In genomic region chr1:43493661-43494450, GRCh38 we compare ENCODE assay signal across 15 cellular contexts. TPM values are rescaled to one million over a fixed set of nuclear protein-coding genes. Genes with fewer than 3 reads are reported as not detected.
A peak's percentile ranks its signal among the peaks of the same experiment; 100 is the strongest.
DNase-seq lines count a peak whose midpoint lies in the region; ATAC-seq and TF ChIP-seq lines count a peak whose summit lies in the region.
"Had no signal": no experiment of that assay in that cellular context is flagged by ENCODE, and none has a peak within 500 bp of the region (broad histone marks: within the 10 kb centered on the region; RNA-seq: fewer than 3 reads in every experiment).

No MANE protein-coding gene starts in this region.

- H3K4me1 ChIP-seq in PC-3 (ENCODE audit: insufficient read depth, low read length) (peaks cover 22% of the 10 kb centered on the region), esophagus squamous epithelium (peaks cover 0 to 21% (median 0%) of the 10 kb centered on the region in 3 donors)
- H3K4me1 ChIP-seq: BE2C had no signal

- CTCF ChIA-PET in PC-3 (lab: Charles Lee): no interaction called here

- H3K9me3 Mint-ChIP-seq in nephron progenitor cell: peaks cover 36% of the 10 kb centered on the region

- DNase-seq in ELF-1 (ENCODE audit: low read depth, low spot score): peak; percentile 60
- DNase-seq in PC-3: no peak
- DNase-seq in fibroblast of villous mesenchyme (ENCODE audit: low read depth): peak; percentile 83
- DNase-seq in nephron progenitor cell: no peak
- DNase-seq in esophagus squamous epithelium (lab: John Stamatoyannopoulos, UW): no peak
- DNase-seq in NCI-H146 (lab: John Stamatoyannopoulos, UW): no peak
- no peak for DNase-seq in dermis blood vessel endothelial cell
- DNase-seq in ecto neural progenitor cell (ENCODE audit: low spot score): no peak
- DNase-seq: activated CD4-positive, alpha-beta T cell treated with anti-CD3 and anti-CD28 coated beads, Interleukin-2, amount 50 U/mL, for 48 hours; activated effector memory CD4-positive, alpha-beta T cell treated with Interleukin-2 at 50 U/mL for 16 hours; BE2C; PC-9; stimulated activated CD4-positive, alpha-beta T cell treated with anti-CD3 and anti-CD28 coated beads, Interleukin-4, amount 100 ng/mL, for 24 hours; stimulated activated naive CD4-positive, alpha-beta T cell treated with Interleukin-2 at 50 U/mL for 16 hours had no signal

- POLR2A ChIA-PET in PC-3 (lab: Charles Lee; ENCODE audit: unreplicated experiment): interaction anchor here (0.7 kb wide), 1 partner anchor 79 kb away, joined by 3 read pairs; no protein-coding TSS in a partner anchor

- no peaks in the 10 kb centered on the region for H3K27me3 ChIP-seq in PC-3 (ENCODE audit: low read length)
- H3K27me3 ChIP-seq in esophagus squamous epithelium: no peaks in the 10 kb centered on the region
- H3K27me3 ChIP-seq: BE2C had no signal

- 0 out of 2 replicates have a peak, but pooled peaks cover 4% of the 10 kb centered on the region for H3K9me3 ChIP-seq in PC-3 (ENCODE audit: low read length)
- peaks cover 0 to 5% (median 0%) of the 10 kb centered on the region in 3 donors for H3K9me3 ChIP-seq in esophagus squamous epithelium
- H3K9me3 ChIP-seq: BE2C had no signal

- H3K4me3 ChIP-seq in PC-3 (ENCODE audit: low read length): no peak overlapping the region
- H3K4me3 ChIP-seq in fibroblast of villous mesenchyme (ENCODE audit: low read depth, low read length): no peak overlapping the region
- H3K4me3 ChIP-seq in esophagus squamous epithelium: no peak overlapping the region
- H3K4me3 ChIP-seq: PC-9 had no signal

- no peak overlapping the region for H3K4me3 Mint-ChIP-seq in nephron progenitor cell

- no peaks in the 10 kb centered on the region for H4K20me1 ChIP-seq in PC-3 (ENCODE audit: low read length)

- no peak for TF ChIP-seq POLR2A in esophagus squamous epithelium (IDR thresholded peaks at IDR 0.05)

- peak overlapping the region; percentile 6 for H3K27ac Mint-ChIP-seq in nephron progenitor cell

- H3K4me2 ChIP-seq in PC-3 (ENCODE audit: low read length): no peak overlapping the region
- H3K4me2 ChIP-seq: PC-9 had no signal

- H3K79me2 ChIP-seq in PC-3 (ENCODE audit: low read length): no peaks in the 10 kb centered on the region

- peaks cover 4% of the 10 kb centered on the region for H3K36me3 Mint-ChIP-seq in nephron progenitor cell (ENCODE audit: low read depth)

- no peak overlapping the region for H3K9ac ChIP-seq in PC-3 (ENCODE audit: low read length)

- no peak for ATAC-seq in PC-3
- ATAC-seq: esophagus mucosa had no signal

- intact Hi-C loops in PC-3 (cut with micrococcal nuclease) (no loop called here), esophagus squamous epithelium (cut with DNase I) (no loop called here)

- H3F3A ChIP-seq in PC-3 (ENCODE audit: low read length, unreplicated experiment): no peaks in the 10 kb centered on the region

- TF ChIP-seq CTCF in PC-3 (conservative IDR thresholded peaks at IDR 0.05; ENCODE audit: low read depth, low read length): no peak
- no peak for TF ChIP-seq CTCF in fibroblast of villous mesenchyme (IDR thresholded peaks at IDR 0.05; ENCODE audit: insufficient read depth, low read depth, low read length)
- TF ChIP-seq CTCF in nephron progenitor cell (IDR thresholded peaks at IDR 0.05): no peak
- no peak for TF ChIP-seq CTCF in esophagus squamous epithelium (IDR thresholded peaks at IDR 0.05)

- H3K27ac ChIP-seq in PC-3 (ENCODE audit: low read length): no peak overlapping the region
- H3K27ac ChIP-seq in esophagus squamous epithelium: no peak overlapping the region
- H3K27ac ChIP-seq: PC-9 had no signal

- H3K4me1 Mint-ChIP-seq in nephron progenitor cell: peaks cover 8% of the 10 kb centered on the region

- BruUV-seq in PC-3 (replicated peaks; lab: Mats Ljungman, UMichigan): no TSS peak

- H3K27me3 Mint-ChIP-seq in nephron progenitor cell (ENCODE audit: low read depth, poor library complexity): peaks cover 10% of the 10 kb centered on the region

- peak overlapping the region; percentile 21; the same call in 1 of the 2 replicates for H2AFZ ChIP-seq in PC-3 (ENCODE audit: low read length)
- H2AFZ ChIP-seq: PC-9 had no signal

- no peaks in the 10 kb centered on the region for H3K9me2 ChIP-seq in PC-3 (replicated peaks; ENCODE audit: low read length)

- 32 to 45% methylated on average over 11 of the region's 11 CpGs for WGBS in esophagus squamous epithelium, 2 donors

- H3K36me3 ChIP-seq in PC-3 (ENCODE audit: low read depth, low read length) (no peaks in the 10 kb centered on the region), esophagus squamous epithelium (no peaks in the 10 kb centered on the region)
- H3K36me3 ChIP-seq: BE2C had no signal

RNA-seq across cellular contexts. Expression of gene PTPRF, which starts 36.8 kb away (rescaled TPM):
- total RNA-seq in PC-3 (2014; rRNA removed): 67.4 and 100 TPM in 2 replicates
- 42.7 and 53.8 TPM in 2 replicates for total RNA-seq in fibroblast of villous mesenchyme
- 100 to 1,000 TPM; 104 to 243 (median 112) TPM for total RNA-seq in esophagus squamous epithelium
- total RNA-seq in dermis blood vessel endothelial cell: 108 and 353 TPM in 2 replicates

RNA-seq across cellular contexts. Expression of gene HYI, which starts 40.1 kb away (rescaled TPM):
- 87.1 and 89.8 TPM in 2 replicates for total RNA-seq in PC-3 (2014; rRNA removed)
- total RNA-seq in fibroblast of villous mesenchyme: 43.6 and 131 TPM in 2 replicates
- 10 to 100 TPM in 3 of 4 donors, 1 to 10 TPM in 1; 7.0 to 30.9 (median 14.7) TPM for total RNA-seq in esophagus squamous epithelium
- total RNA-seq in dermis blood vessel endothelial cell: 96.1 and 207 TPM in 2 replicates

Comparison
In these comparisons a context has a peak if more than half of its experiments do, and no peak if none do; other contexts are left out.
1. DNase-seq: peak in ELF-1 (single experiment) and fibroblast of villous mesenchyme (single experiment); none in PC-3 (single experiment), nephron progenitor cell (single experiment), esophagus squamous epithelium (single experiment), NCI-H146 (single experiment), dermis blood vessel endothelial cell (single experiment) and ecto neural progenitor cell (single experiment).